In genomic region chr7:88254721-88255120, GRCh38 we compare ENCODE assay signal across 14 cellular contexts. TPM values are rescaled to one million over a fixed set of nuclear protein-coding genes. Genes with fewer than 3 reads are reported as not detected.
A peak's percentile ranks its signal among the peaks of the same experiment; 100 is the strongest.
DNase-seq lines count a peak whose midpoint lies in the region; ATAC-seq, FAIRE-seq and TF ChIP-seq lines count a peak whose summit lies in the region.
"Had no signal": no experiment of that assay in that cellular context is flagged by ENCODE, and none has a peak within 500 bp of the region (broad histone marks: within the 10 kb centered on the region; RNA-seq: fewer than 3 reads in every experiment).

No MANE protein-coding gene starts in this region.

- whole genome bisulfite sequencing in ovary, 3 donors = 82 to 96% (median 92%) methylated on average over 2 of the region's 2 CpGs

- H3K27me3 ChIP-seq in upper lobe of right lung (no peaks in the 10 kb centered on the region), ovary (no peaks in the 10 kb centered on the region)
- H3K27me3 ChIP-seq: testis had no signal

- TF ChIP-seq POLR2A in H54 (IDR thresholded peaks at IDR 0.05; ENCODE audit: low read depth, low read length) (no peak), ovary (IDR thresholded peaks at IDR 0.05) (no peak)

- ATAC-seq in upper lobe of right lung (peak; percentile 76), GM18519 (IDR thresholded peaks at IDR 0.05; ENCODE audit: low FRiP score, unreplicated experiment) (no peak)

- H3K36me3 ChIP-seq in upper lobe of right lung (no peaks in the 10 kb centered on the region), ovary (no peaks in the 10 kb centered on the region)

- DNase-seq in H54 (ENCODE audit: insufficient read length, low spot score) = peak; percentile 69
- peak; percentile 7 for DNase-seq in RKO (ENCODE audit: low spot score)
- peak; percentile 15 for DNase-seq in fibroblast of peridontal ligament (ENCODE audit: extremely low read depth)
- no peak for DNase-seq in upper lobe of right lung
- DNase-seq in stimulated activated CD4-positive, alpha-beta T cell treated with anti-CD3 and anti-CD28 coated beads, Interleukin-4, amount 100 ng/mL, for 1 hour = no peak
- no peak for DNase-seq in ovary
- DNase-seq: activated naive CD4-positive, alpha-beta T cell; CD4-positive, alpha-beta memory T cell; NCI-H1694; NCI-H510A; testis had no signal

- H3K27ac ChIP-seq in upper lobe of right lung (no peak overlapping the region), ovary (no peak overlapping the region)
- H3K27ac ChIP-seq: testis had no signal

- H3K4me1 ChIP-seq in upper lobe of right lung = no peaks in the 10 kb centered on the region
- no peaks in the 10 kb centered on the region for H3K4me1 ChIP-seq in ovary (ENCODE audit: insufficient read depth)
- H3K4me1 ChIP-seq: testis had no signal

- TF ChIP-seq CTCF in upper lobe of right lung (IDR thresholded peaks at IDR 0.05) (no peak), ovary (IDR thresholded peaks at IDR 0.05) (no peak)

- no peak for TF ChIP-seq EP300 in ovary (IDR thresholded peaks at IDR 0.05)

- no peaks in the 10 kb centered on the region for H3K9me3 ChIP-seq in upper lobe of right lung
- peaks cover 0 to 4% of the 10 kb centered on the region in 2 donors for H3K9me3 ChIP-seq in ovary
- H3K9me3 ChIP-seq: testis had no signal

- H3K4me3 ChIP-seq in upper lobe of right lung (no peak overlapping the region), ovary (no peak overlapping the region)
- H3K4me3 ChIP-seq: testis had no signal

- intact Hi-C loops in upper lobe of right lung (cut with DNase I) (no loop called here), ovary (cut with DNase I) (no loop called here)

- FAIRE-seq in H54 (lab: Jason Lieb, UNC) = peak; percentile 96
- FAIRE-seq: GM19239 had no signal

RNA-seq across cellular contexts. Expression of gene SRI, which starts 34.9 kb away (rescaled TPM):
- total RNA-seq in upper lobe of right lung = 115 TPM
- total RNA-seq in ovary = 100 to 1,000 TPM in 2 of 7 donors, 10 to 100 TPM in 5; 45.4 to 104 (median 82.4) TPM
- 100 to 1,000 TPM in 1 of 2 donors, 10 to 100 TPM in 1; 65.8 to 151 TPM for polyA plus RNA-seq in ovary

RNA-seq across cellular contexts. Expression of gene STEAP4, which starts 52.0 kb away (rescaled TPM):
- total RNA-seq in upper lobe of right lung (53.9 TPM), ovary (10 to 100 TPM in 2 of 7 donors, 1 to 10 TPM in 5; 1.4 to 76.0 (median 8.1) TPM)
- polyA plus RNA-seq in ovary = 10 to 100 TPM in 1 of 2 donors, 1 to 10 TPM in 1; 3.1 to 36.9 TPM
- total RNA-seq: activated CD8-positive, alpha-beta memory T cell treated with anti-CD3 and anti-CD28 coated beads for 36 hours; CD4-positive, alpha-beta memory T cell had no signal
- polyA plus RNA-seq: CD4-positive, alpha-beta memory T cell had no signal

Comparison
In these comparisons a context has a peak if more than half of its experiments do, and no peak if none do; other contexts are left out.
1. DNase-seq: peak in H54 (single experiment), RKO (single experiment) and fibroblast of peridontal ligament (single experiment); none in upper lobe of right lung (single experiment), stimulated activated CD4-positive, alpha-beta T cell treated with anti-CD3 and anti-CD28 coated beads, Interleukin-4, amount 100 ng/mL, for 1 hour (single experiment) and ovary (0 of 5).